8 cellular contexts compared by ENCODE assay signal in the genomic region with DNA sequence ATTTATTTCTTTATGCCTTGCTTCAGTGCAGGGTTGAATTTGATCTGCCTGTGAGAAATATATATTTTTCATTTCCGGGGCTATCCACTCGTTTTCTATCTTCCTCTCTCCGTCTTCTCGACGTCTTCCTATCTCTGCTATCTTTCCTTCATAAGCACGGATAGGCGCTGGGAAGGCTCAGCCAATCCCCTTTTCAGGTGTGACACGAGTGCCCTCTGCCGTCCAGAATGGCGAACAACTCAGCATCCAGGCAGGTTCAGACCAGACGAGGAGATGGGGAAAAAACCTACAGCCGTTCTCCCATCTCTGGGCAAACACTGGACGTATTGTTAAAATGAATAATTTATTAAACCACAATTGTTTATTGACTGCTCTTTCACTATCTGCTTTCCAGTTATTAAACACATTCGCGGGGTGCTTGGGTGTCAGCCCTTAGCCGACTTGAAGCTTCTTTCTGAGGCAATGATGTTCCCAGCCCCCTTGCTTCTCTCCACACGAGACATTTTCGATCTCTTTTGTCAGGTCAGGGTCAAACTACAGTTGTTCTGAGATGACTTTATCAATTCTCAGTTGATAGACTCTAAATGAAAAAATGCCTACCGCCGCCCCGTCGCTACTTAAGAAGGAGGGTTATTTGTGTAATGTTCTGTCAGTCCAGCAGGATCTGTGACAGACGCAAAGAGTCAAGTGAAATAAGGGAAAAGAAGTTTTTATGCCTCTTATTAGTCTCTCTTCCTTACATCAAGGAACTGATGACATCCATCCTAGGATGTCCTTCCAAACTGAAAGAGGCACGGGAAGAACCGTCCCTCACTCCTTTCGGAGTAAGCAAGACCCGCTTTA.
A peak's percentile ranks its signal among the peaks of the same experiment; 100 is the strongest.
DNase-seq lines count a peak whose midpoint lies in the region; ATAC-seq and TF ChIP-seq lines count a peak whose summit lies in the region.

No MANE protein-coding gene starts in this region.

- DNase-seq in G401 (ENCODE audit: low spot score) (peak; percentile 78), NCI-H2029 (lab: John Stamatoyannopoulos, UW) (peak; percentile 62), fibroblast of gingiva (ENCODE audit: low read depth) (peak; percentile 50), upper lobe of left lung (peak in 1 of 2 donors; percentile 67)
- DNase-seq in activated CD4-positive, alpha-beta T cell treated with anti-CD3 and anti-CD28 coated beads for 48 hours: peak; percentile 71

- H3K9me3 ChIP-seq in HEK293 (ENCODE audit: control insufficient read depth, insufficient read depth, low read depth, low read length) (no peaks in the 10 kb centered on the region), upper lobe of left lung (no peaks in the 10 kb centered on the region)

- TF ChIP-seq POLR2A in upper lobe of left lung (IDR thresholded peaks at IDR 0.05): no peak

- H3K36me3 Mint-ChIP-seq in nephron (ENCODE audit: low read depth): no peaks in the 10 kb centered on the region

- in situ Hi-C loops in G401 (cut with HindIII; ENCODE audit: low sequenced_read_pairs): no loop called here

- no peaks in the 10 kb centered on the region for H3K27me3 ChIP-seq in upper lobe of left lung

- POLR2A ChIA-PET in HEK293 (lab: Yijun Ruan, JAX): no interaction called here

- no peak for TF ChIP-seq EP300 in upper lobe of left lung (IDR thresholded peaks at IDR 0.05)

- H3K27ac Mint-ChIP-seq in nephron: peak overlapping the region; percentile 3 to 9 (median 9)

- no peak overlapping the region for H3K27ac ChIP-seq in HEK293 (ENCODE audit: extremely low read depth, low read depth, low read length)
- H3K27ac ChIP-seq in upper lobe of left lung: no peak overlapping the region

- H3K4me1 Mint-ChIP-seq in nephron: peaks cover 23% of the 10 kb centered on the region

- no peaks in the 10 kb centered on the region for H3K9me3 Mint-ChIP-seq in nephron

- TF ChIP-seq CTCF in HEK293 (tag by site-specific recombination; IDR thresholded peaks at IDR 0.05) (peak; percentile 50; the same call in 1 of the 2 replicates), nephron (IDR thresholded peaks at IDR 0.05; ENCODE audit: unreplicated experiment in 3 of 3) (peak; percentile 72 to 79 (median 75)), upper lobe of left lung (IDR thresholded peaks at IDR 0.05) (peak; percentile 39 to 65 (median 56))

- H3K27me3 Mint-ChIP-seq in nephron (ENCODE audit: low read depth): peaks cover 3% of the 10 kb centered on the region

- CTCF ChIA-PET in HEK293 (lab: Yijun Ruan, JAX): interaction anchor here (0.6 to 1.0 kb wide), 7 partner anchors 10 to 379 kb away, joined by 3 to 5 read pairs (median 3); no protein-coding TSS in a partner anchor

- 35 to 45% methylated on average over 27 of the region's 27 CpGs for WGBS in upper lobe of left lung, 2 donors

- H3K4me3 ChIP-seq in HEK293 (ENCODE audit: low read depth, low read length) (no peak overlapping the region), upper lobe of left lung (no peak overlapping the region)

- ATAC-seq in upper lobe of left lung (ENCODE audit: low FRiP score in 2 of 2) (peak; percentile 73 to 97), HG03095 (IDR thresholded peaks at IDR 0.05; ENCODE audit: unreplicated experiment) (no peak)

- peak overlapping the region; percentile 8 to 60 (median 34) for H3K4me3 Mint-ChIP-seq in nephron

- H3K4me1 ChIP-seq in HEK293 (ENCODE audit: control insufficient read depth, insufficient read depth, low read length) (no peaks in the 10 kb centered on the region), upper lobe of left lung (peaks cover 0 to 11% (median 0%) of the 10 kb centered on the region in 4 donors)

- no peaks in the 10 kb centered on the region for H3K36me3 ChIP-seq in HEK293 (ENCODE audit: control insufficient read depth in 2 of 2, insufficient read depth in 1 of 2, low read length in 2 of 2)
- no peaks in the 10 kb centered on the region for H3K36me3 ChIP-seq in upper lobe of left lung

TF ChIP-seq in HEK293, 187 proteins besides CTCF, POLR2A, EP300 and RAD21:
- TF ChIP-seq, protein P1, sequence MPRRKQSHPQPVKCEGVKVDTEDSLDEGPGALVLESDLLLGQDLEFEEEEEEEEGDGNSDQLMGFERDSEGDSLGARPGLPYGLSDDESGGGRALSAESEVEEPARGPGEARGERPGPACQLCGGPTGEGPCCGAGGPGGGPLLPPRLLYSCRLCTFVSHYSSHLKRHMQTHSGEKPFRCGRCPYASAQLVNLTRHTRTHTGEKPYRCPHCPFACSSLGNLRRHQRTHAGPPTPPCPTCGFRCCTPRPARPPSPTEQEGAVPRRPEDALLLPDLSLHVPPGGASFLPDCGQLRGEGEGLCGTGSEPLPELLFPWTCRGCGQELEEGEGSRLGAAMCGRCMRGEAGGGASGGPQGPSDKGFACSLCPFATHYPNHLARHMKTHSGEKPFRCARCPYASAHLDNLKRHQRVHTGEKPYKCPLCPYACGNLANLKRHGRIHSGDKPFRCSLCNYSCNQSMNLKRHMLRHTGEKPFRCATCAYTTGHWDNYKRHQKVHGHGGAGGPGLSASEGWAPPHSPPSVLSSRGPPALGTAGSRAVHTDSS (tag by site-specific recombination; IDR thresholded peaks at IDR 0.05): 0 out of 2 replicates have a peak, but pooled peaks have one; percentile 20
- TF ChIP-seq ZNF341 (tag by site-specific recombination; IDR thresholded peaks at IDR 0.05; ENCODE audit: low read depth): no peak
- TF ChIP-seq IKZF3 (tag by site-specific recombination; IDR thresholded peaks at IDR 0.05): peak; percentile 76
- peak; percentile 67; the same call in 1 of the 2 replicates for TF ChIP-seq ZNF366 (tag by site-specific recombination; conservative IDR thresholded peaks at IDR 0.05)
- no peak for TF ChIP-seq FEZF1 (tag by site-specific recombination; IDR thresholded peaks at IDR 0.05)
- no peak for TF ChIP-seq HOXC10 (CRISPR knock-in tag; IDR thresholded peaks at IDR 0.05)
- TF ChIP-seq ZNF654 (tag by site-specific recombination; IDR thresholded peaks at IDR 0.05; ENCODE audit: low read depth): peak; percentile 95
- peak; percentile 94 for TF ChIP-seq ZBTB17 (tag by site-specific recombination; IDR thresholded peaks at IDR 0.05)
